ENCODE assay signal across 1 cellular context in genomic region chr3:24237971-24238767, GRCh38.
TF ChIP-seq lines count a peak whose summit lies in the region.

No MANE protein-coding gene starts in this region.

TF ChIP-seq in HEK293, 187 proteins besides CTCF, POLR2A, EP300 and RAD21 (continued from another document):
- no peak for TF ChIP-seq AEBP2 (tag by site-specific recombination; IDR thresholded peaks at IDR 0.05; ENCODE audit: borderline replicate concordance)
- TF ChIP-seq ZFP37 (tag by site-specific recombination; IDR thresholded peaks at IDR 0.05) = peak; percentile 87
- peak; percentile 54 for TF ChIP-seq ZFHX2 (tag by site-specific recombination; conservative IDR thresholded peaks at IDR 0.05)
- TF ChIP-seq KLF17 (tag by site-specific recombination; IDR thresholded peaks at IDR 0.05) = peak; percentile 72; the same call in 1 of the 2 replicates
- peak; percentile 56 for TF ChIP-seq WT1 (tag by site-specific recombination; IDR thresholded peaks at IDR 0.05)
- no peak for TF ChIP-seq ZNF501 (tag by site-specific recombination; IDR thresholded peaks at IDR 0.05)
- no peak for TF ChIP-seq ZNF623 (tag by site-specific recombination; IDR thresholded peaks at IDR 0.05)
- TF ChIP-seq ZIC2 (tag by site-specific recombination; IDR thresholded peaks at IDR 0.05) = peak; percentile 14
- peak; percentile 98 for TF ChIP-seq SALL2 (tag by site-specific recombination; IDR thresholded peaks at IDR 0.05; ENCODE audit: borderline replicate concordance)
